ENCODE assay signal across 15 cellular contexts in genomic region chr19:40588110-40588854, GRCh38. TPM values are rescaled to one million over a fixed set of nuclear protein-coding genes. Genes with fewer than 3 reads are reported as not detected.
DNase-seq lines count a peak whose midpoint lies in the region; ATAC-seq and TF ChIP-seq lines count a peak whose summit lies in the region.
"Had no signal": no experiment of that assay in that cellular context is flagged by ENCODE, and none has a peak within 500 bp of the region (broad histone marks: within the 10 kb centered on the region; RNA-seq: fewer than 3 reads in every experiment).

No MANE protein-coding gene starts in this region.

- DNase-seq in EL (peak; percentile 87), M059J (ENCODE audit: low read depth) (peak; percentile 75), neuronal stem cell (ENCODE audit: low spot score) (no peak), transverse colon (no peak), T-cell (no peak)
- no peak for DNase-seq in activated CD4-positive, alpha-beta memory T cell treated with anti-CD3 and anti-CD28 coated beads for 36 hours
- DNase-seq: activated CD4-positive, alpha-beta T cell treated with anti-CD3 and anti-CD28 coated beads for 1 hour; activated naive CD4-positive, alpha-beta T cell treated with Interleukin-2 at 50 U/mL for 16 hours; C1 segment of cervical spinal cord; foreskin melanocyte; lower lobe of right lung; natural killer cell; NCI-H2081; PC-3 had no signal

- no CpG with 5 or more reads among the region's 19 CpGs for WGBS in neuronal stem cell (ENCODE audit: extremely low coverage in 2 of 2, insufficient read length in 2 of 2, insufficient replicate concordance in 1 of 2), 2 donors
- WGBS in transverse colon (ENCODE audit: low coverage in 1 of 2), 2 donors = 67 to 81% methylated on average over 2 to 19 of the region's 19 CpGs

- H3K36me3 Mint-ChIP-seq in dendritic cell treated with granulocyte-macrophage colony-stimulating factor and Interleukin-4, amounts not matched to agents 40 ng/mL and 50 ng/mL, for 4 days (ENCODE audit: low read depth) = peaks cover 88% of the 10 kb centered on the region
- H3K36me3 Mint-ChIP-seq in activated CD4-positive, alpha-beta memory T cell treated with anti-CD3 and anti-CD28 coated beads for 36 hours = peaks cover 26% of the 10 kb centered on the region
- H3K36me3 Mint-ChIP-seq in T-cell = peaks cover 37% of the 10 kb centered on the region
- H3K36me3 Mint-ChIP-seq: natural killer cell had no signal

- H3K4ac ChIP-seq in neuronal stem cell (ENCODE audit: low read length) = no peak overlapping the region

- no peak for ATAC-seq in T-cell (replicated peaks in 1 of 4)
- ATAC-seq: lower lobe of right lung, natural killer cell, PC-3 had no signal

- H2BK120ac ChIP-seq in neuronal stem cell (ENCODE audit: low read depth, low read length) = no peak overlapping the region

- H3K4me2 ChIP-seq in neuronal stem cell (ENCODE audit: insufficient read depth, low read length, poor library complexity, severe bottlenecking) = no peak overlapping the region

- no peak overlapping the region for H2AFZ ChIP-seq in neuronal stem cell (ENCODE audit: low read length)

- intact Hi-C loops in dendritic cell treated with granulocyte-macrophage colony-stimulating factor and Interleukin-4, amounts not matched to agents 40 ng/mL and 50 ng/mL, for 4 days (cut with micrococcal nuclease) = no loop called here
- intact Hi-C loops in activated CD4-positive, alpha-beta memory T cell treated with anti-CD3 and anti-CD28 coated beads for 36 hours (cut with micrococcal nuclease) = no loop called here
- intact Hi-C loops in transverse colon (cut with DNase I; ENCODE audit: low total_unique reads) = no loop called here

- no peaks in the 10 kb centered on the region for H3K9me3 ChIP-seq in neuronal stem cell (replicated peaks in 1 of 2; ENCODE audit: control insufficient read depth in 2 of 2, insufficient read depth in 1 of 2, low read depth in 1 of 2, low read length in 2 of 2)
- no peaks in the 10 kb centered on the region for H3K9me3 ChIP-seq in transverse colon
- H3K9me3 ChIP-seq: lower lobe of right lung had no signal

- peak overlapping the region; percentile 46 for H3K18ac ChIP-seq in neuronal stem cell (ENCODE audit: low read length)

- in situ Hi-C loops in transverse colon (cut with MboI; ENCODE audit: low pct_ligation_motif_present in 1 of 4, low pct_unique_long_range_greater_than_20kb in 1 of 4, low sequenced_read_pairs in 3 of 4) = loop anchor here in 1 of 4 donors (25.0 kb wide), 1 partner anchor 276 kb away; no protein-coding TSS in a partner anchor

- H3K79me1 ChIP-seq in neuronal stem cell (ENCODE audit: low read depth, low read length) = no peaks in the 10 kb centered on the region

- H3K14ac ChIP-seq in neuronal stem cell (ENCODE audit: low read length) = peak overlapping the region; percentile 63

- H2BK5ac ChIP-seq in neuronal stem cell (ENCODE audit: low read length) = no peak overlapping the region

- TF ChIP-seq POLR2A in transverse colon (IDR thresholded peaks at IDR 0.05) = no peak

- H3K23ac ChIP-seq in neuronal stem cell (ENCODE audit: low read depth, low read length, poor library complexity) = peak overlapping the region; percentile 87

- peak overlapping the region; percentile 4 for H3K27ac Mint-ChIP-seq in dendritic cell treated with granulocyte-macrophage colony-stimulating factor and Interleukin-4, amounts not matched to agents 40 ng/mL and 50 ng/mL, for 4 days
- no peak overlapping the region for H3K27ac Mint-ChIP-seq in activated CD4-positive, alpha-beta memory T cell treated with anti-CD3 and anti-CD28 coated beads for 36 hours
- H3K27ac Mint-ChIP-seq in T-cell = no peak overlapping the region
- H3K27ac Mint-ChIP-seq: natural killer cell had no signal

- TF ChIP-seq CTCF in transverse colon (IDR thresholded peaks at IDR 0.05) = no peak

- peaks cover 51% of the 10 kb centered on the region for H3K4me1 Mint-ChIP-seq in dendritic cell treated with granulocyte-macrophage colony-stimulating factor and Interleukin-4, amounts not matched to agents 40 ng/mL and 50 ng/mL, for 4 days (ENCODE audit: low read depth)
- H3K4me1 Mint-ChIP-seq in activated CD4-positive, alpha-beta memory T cell treated with anti-CD3 and anti-CD28 coated beads for 36 hours (ENCODE audit: low read depth) = peaks cover 5% of the 10 kb centered on the region
- peaks cover 0 to 3% (median 0%) of the 10 kb centered on the region in 3 donors for H3K4me1 Mint-ChIP-seq in T-cell

- no peak for TF ChIP-seq EP300 in transverse colon (IDR thresholded peaks at IDR 0.05; ENCODE audit: low read depth)

- H3K27me3 ChIP-seq in neuronal stem cell (ENCODE audit: control insufficient read depth in 3 of 3, insufficient read depth in 3 of 3, low read depth in 1 of 3, low read length in 3 of 3) (no peaks in the 10 kb centered on the region), transverse colon (no peaks in the 10 kb centered on the region)

- H3K4me3 ChIP-seq in neuronal stem cell (ENCODE audit: low read length in 2 of 2) (peak overlapping the region in 1 of 2 donors; percentile 9), transverse colon (no peak overlapping the region)
- H3K4me3 ChIP-seq: lower lobe of right lung had no signal

- H3K4me1 ChIP-seq in neuronal stem cell (ENCODE audit: control insufficient read depth in 2 of 2, insufficient read depth in 1 of 2, low read depth in 1 of 2, low read length in 2 of 2) (peaks cover 12 to 14% of the 10 kb centered on the region in 2 donors), transverse colon (no peaks in the 10 kb centered on the region)
- H3K4me1 ChIP-seq: lower lobe of right lung had no signal

- no peak overlapping the region for H3K4me3 Mint-ChIP-seq in dendritic cell treated with granulocyte-macrophage colony-stimulating factor and Interleukin-4, amounts not matched to agents 40 ng/mL and 50 ng/mL, for 4 days
- H3K4me3 Mint-ChIP-seq in activated CD4-positive, alpha-beta memory T cell treated with anti-CD3 and anti-CD28 coated beads for 36 hours = no peak overlapping the region
- H3K4me3 Mint-ChIP-seq in T-cell = no peak overlapping the region
- H3K4me3 Mint-ChIP-seq: natural killer cell had no signal

- H4K8ac ChIP-seq in neuronal stem cell (ENCODE audit: low read depth, low read length) = no peak overlapping the region

- H3K27ac ChIP-seq in neuronal stem cell (replicated peaks; ENCODE audit: low read length) (no peak overlapping the region), transverse colon (no peak overlapping the region)
- H3K27ac ChIP-seq: lower lobe of right lung had no signal

- H4K91ac ChIP-seq in neuronal stem cell (ENCODE audit: low read depth, low read length, poor library complexity) = no peak overlapping the region

- H2BK15ac ChIP-seq in neuronal stem cell (ENCODE audit: low read length) = no peak overlapping the region

- H2BK12ac ChIP-seq in neuronal stem cell (ENCODE audit: low read length) = no peak overlapping the region

- H3K9ac ChIP-seq in neuronal stem cell (ENCODE audit: low read depth, low read length, poor library complexity) = no peak overlapping the region

- CTCF ChIA-PET in activated CD4-positive, alpha-beta memory T cell treated with anti-CD3 and anti-CD28 coated beads for 36 hours (lab: Charles Lee) = no interaction called here
- CTCF ChIA-PET in T-cell (lab: Charles Lee) = interaction anchor here in 1 of 2 donors (1.1 kb wide), 1 partner anchor 17 kb away, joined by 3 read pairs; no protein-coding TSS in a partner anchor

- no peaks in the 10 kb centered on the region for H3K27me3 Mint-ChIP-seq in dendritic cell treated with granulocyte-macrophage colony-stimulating factor and Interleukin-4, amounts not matched to agents 40 ng/mL and 50 ng/mL, for 4 days
- no peaks in the 10 kb centered on the region for H3K27me3 Mint-ChIP-seq in activated CD4-positive, alpha-beta memory T cell treated with anti-CD3 and anti-CD28 coated beads for 36 hours
- no peaks in the 10 kb centered on the region for H3K27me3 Mint-ChIP-seq in T-cell

- no peaks in the 10 kb centered on the region for H3K9me3 Mint-ChIP-seq in dendritic cell treated with granulocyte-macrophage colony-stimulating factor and Interleukin-4, amounts not matched to agents 40 ng/mL and 50 ng/mL, for 4 days
- no peaks in the 10 kb centered on the region for H3K9me3 Mint-ChIP-seq in activated CD4-positive, alpha-beta memory T cell treated with anti-CD3 and anti-CD28 coated beads for 36 hours
- H3K9me3 Mint-ChIP-seq in T-cell = no peaks in the 10 kb centered on the region
- H3K9me3 Mint-ChIP-seq: natural killer cell had no signal

- H2AK5ac ChIP-seq in neuronal stem cell (ENCODE audit: low read depth, low read length) = no peak overlapping the region

- H3K36me3 ChIP-seq in neuronal stem cell (replicated peaks in 1 of 2; ENCODE audit: control insufficient read depth in 2 of 2, insufficient read depth in 2 of 2, low read length in 2 of 2) (peaks cover 6 to 39% of the 10 kb centered on the region in 2 donors), transverse colon (peaks cover 0 to 9% (median 0%) of the 10 kb centered on the region in 4 donors)

- POLR2A ChIA-PET in activated CD4-positive, alpha-beta memory T cell treated with anti-CD3 and anti-CD28 coated beads for 36 hours (lab: Charles Lee) = interaction anchor here (0.6 kb wide), 1 partner anchor 11 kb away, joined by 3 read pairs; no protein-coding TSS in a partner anchor
- POLR2A ChIA-PET in T-cell (lab: Charles Lee) = no interaction called here

RNA-seq across cellular contexts. Expression of gene SHKBP1, which starts 11.6 kb away (rescaled TPM):
- 30.5 and 66.3 TPM in 2 replicates for total RNA-seq in M059J (2014; rRNA removed; shearing (Covaris generic))
- polyA plus RNA-seq in neuronal stem cell (2013, experiment 1 of 2) = 71.5 TPM
- polyA plus RNA-seq in neuronal stem cell (2013, experiment 2 of 2) = 74.4 TPM
- total RNA-seq in activated CD4-positive, alpha-beta memory T cell treated with anti-CD3 and anti-CD28 coated beads for 36 hours = 100 to 1,000 TPM; 112 to 126 TPM
- total RNA-seq in transverse colon (100 to 1,000 TPM in 1 of 4 donors, 10 to 100 TPM in 3; 58.7 to 111 (median 60.9) TPM), T-cell (100 to 1,000 TPM; 117 to 153 (median 142) TPM)

RNA-seq across cellular contexts. Expression of gene LTBP4, which starts 12.9 kb away (rescaled TPM):
- 7.1 and 7.3 TPM in 2 replicates for total RNA-seq in M059J (2014; rRNA removed; shearing (Covaris generic))
- 83.2 TPM for polyA plus RNA-seq in neuronal stem cell (2013, experiment 1 of 2)
- 84.5 TPM for polyA plus RNA-seq in neuronal stem cell (2013, experiment 2 of 2)
- 100 to 1,000 TPM; 178 to 182 TPM for total RNA-seq in activated CD4-positive, alpha-beta memory T cell treated with anti-CD3 and anti-CD28 coated beads for 36 hours
- 100 to 1,000 TPM; 122 to 477 (median 253) TPM for total RNA-seq in transverse colon
- 100 to 1,000 TPM in 4 of 5 donors, 10 to 100 TPM in 1; 90.9 to 215 (median 160) TPM for total RNA-seq in T-cell

Comparison
In these comparisons a context has a peak if more than half of its experiments do, and no peak if none do; other contexts are left out.
1. DNase-seq: peak in EL (single experiment) and M059J (single experiment); none in neuronal stem cell (single experiment), activated CD4-positive, alpha-beta memory T cell treated with anti-CD3 and anti-CD28 coated beads for 36 hours (single experiment), transverse colon (single experiment) and T-cell (0 of 34).
2. RNA of gene LTBP4, which starts 12.9 kb away (total RNA-seq): 122 to 477 TPM in transverse colon, 178 to 182 TPM in activated CD4-positive, alpha-beta memory T cell treated with anti-CD3 and anti-CD28 coated beads for 36 hours and 90.9 to 215 TPM in T-cell; 7.1 to 7.3 TPM in M059J; every median in the first group is over 10 times any median in the second.